1 cellular context compared by ENCODE assay signal in genomic region chr6:107957909-107958688, GRCh38.
TF ChIP-seq lines count a peak whose summit lies in the region.

Gene SEC63, minus strand, starts transcription at chr6:107958208. Its CDS starts 199 bp downstream, at chr6:107958009.

TF ChIP-seq in HepG2, 621 proteins besides CTCF, POLR2A, EP300 and RAD21 (continued from another document and continues in another):
- TF ChIP-seq ARID4A (CRISPR knock-in tag; IDR thresholded peaks at IDR 0.05; ENCODE audit: borderline replicate concordance) (peak; percentile 88), ZFP36L1 (CRISPR knock-in tag; IDR thresholded peaks at IDR 0.05) (no peak), SAP130 (CRISPR knock-in tag; IDR thresholded peaks at IDR 0.05; ENCODE audit: low read depth) (peak; percentile 81), ZBTB25 (CRISPR knock-in tag; IDR thresholded peaks at IDR 0.05) (no peak), RNF2 (conservative IDR thresholded peaks at IDR 0.05; ENCODE audit: low read depth) (no peak), ARNT (IDR thresholded peaks at IDR 0.05) (no peak), DPF2 (CRISPR knock-in tag; IDR thresholded peaks at IDR 0.05; ENCODE audit: borderline replicate concordance, low read depth) (no peak), TBX2 (CRISPR knock-in tag; IDR thresholded peaks at IDR 0.05; ENCODE audit: borderline replicate concordance) (peak; percentile 74), KAT7 (CRISPR knock-in tag; IDR thresholded peaks at IDR 0.05; ENCODE audit: borderline replicate concordance) (peak; percentile 94; the same call in 1 of the 2 replicates), KLF11 (CRISPR knock-in tag; IDR thresholded peaks at IDR 0.05) (no peak), ZBTB49 (CRISPR knock-in tag; IDR thresholded peaks at IDR 0.05; ENCODE audit: borderline replicate concordance) (no peak), ZNF558 (CRISPR knock-in tag; IDR thresholded peaks at IDR 0.05; ENCODE audit: borderline replicate concordance) (no peak; the same call in 1 of the 2 replicates), ZNF382 (CRISPR knock-in tag; IDR thresholded peaks at IDR 0.05; ENCODE audit: borderline replicate concordance) (no peak), FOXA3 (CRISPR knock-in tag; IDR thresholded peaks at IDR 0.05) (no peak), CEBPB (IDR thresholded peaks at IDR 0.05; ENCODE audit: borderline replicate concordance, low read depth, low read length) (no peak), BRF2 (CRISPR knock-in tag; IDR thresholded peaks at IDR 0.05) (no peak; the same call in 1 of the 2 replicates), ZNF296 (CRISPR knock-in tag; conservative IDR thresholded peaks at IDR 0.05) (no peak), PHF21A (CRISPR knock-in tag; IDR thresholded peaks at IDR 0.05) (no peak), THRA (CRISPR knock-in tag; IDR thresholded peaks at IDR 0.05; ENCODE audit: borderline replicate concordance) (no peak), FUBP1 (CRISPR knock-in tag; IDR thresholded peaks at IDR 0.05; ENCODE audit: borderline replicate concordance) (no peak), GLMP (CRISPR knock-in tag; IDR thresholded peaks at IDR 0.05; ENCODE audit: borderline replicate concordance) (no peak), XRCC5 (optimal IDR thresholded peaks at IDR 0.05; ENCODE audit: low read length) (no peak), KAT8 (CRISPR knock-in tag; IDR thresholded peaks at IDR 0.05) (0 out of 2 replicates have a peak, but pooled peaks have one; percentile 36), AHDC1 (CRISPR knock-in tag; IDR thresholded peaks at IDR 0.05; ENCODE audit: borderline replicate concordance) (peak; percentile 6; the same call in 1 of the 2 replicates), JUND (CRISPR knock-in tag; IDR thresholded peaks at IDR 0.05) (0 out of 2 replicates have a peak, but pooled peaks have one; percentile 7), CCAR2 (optimal IDR thresholded peaks at IDR 0.05; ENCODE audit: low read depth, low read length) (no peak), HMGXB4 (CRISPR knock-in tag; IDR thresholded peaks at IDR 0.05; ENCODE audit: borderline replicate concordance in 1 of 2, low read depth in 1 of 2) (peak in 1 of 2 experiments; percentile 71; a peak in 2 of 4 replicates), GATA4 (IDR thresholded peaks at IDR 0.05; ENCODE audit: borderline replicate concordance, low read depth) (peak; percentile 33; the same call in 1 of the 2 replicates), ZNF672 (CRISPR knock-in tag; IDR thresholded peaks at IDR 0.05) (no peak), ZMAT5 (CRISPR knock-in tag; IDR thresholded peaks at IDR 0.05; ENCODE audit: borderline replicate concordance, low read depth) (no peak), SRSF4 (IDR thresholded peaks at IDR 0.05; ENCODE audit: low read depth, low read length, poor library complexity, severe bottlenecking) (no peak)
